Comparison of ENCODE assay signal across 18 cellular contexts in genomic region chr10:49834201-49834600, GRCh38.
DNase-seq lines count a peak whose midpoint lies in the region; ATAC-seq, FAIRE-seq and TF ChIP-seq lines count a peak whose summit lies in the region.
"Had no signal": no experiment of that assay in that cellular context is flagged by ENCODE, and none has a peak within 500 bp of the region (broad histone marks: within the 10 kb centered on the region; RNA-seq: fewer than 3 reads in every experiment).

No MANE protein-coding gene starts in this region.

- H3K9me3 Mint-ChIP-seq in activated T-helper 17 cell treated with anti-CD3 and anti-CD28 coated beads, Interleukin-2, amount 50 U/mL, for 72 hours, result no peaks in the 10 kb centered on the region
- no peaks in the 10 kb centered on the region for H3K9me3 Mint-ChIP-seq in nephron
- H3K9me3 Mint-ChIP-seq: CD8-positive, alpha-beta T cell; IgD-negative memory B cell had no signal

- TF ChIP-seq CTCF in nephron (IDR thresholded peaks at IDR 0.05; ENCODE audit: unreplicated experiment in 3 of 3), result no peak

- no peaks in the 10 kb centered on the region for H3K4me1 Mint-ChIP-seq in activated T-helper 17 cell treated with anti-CD3 and anti-CD28 coated beads, Interleukin-2, amount 50 U/mL, for 72 hours
- peaks cover 5% of the 10 kb centered on the region for H3K4me1 Mint-ChIP-seq in nephron
- H3K4me1 Mint-ChIP-seq: CD14-positive monocyte had no signal

- FAIRE-seq in GM19239 (lab: Jason Lieb, UNC), result peak; percentile 37
- FAIRE-seq: D721Med, G401.6, H54 had no signal

- ATAC-seq in HG02870 (IDR thresholded peaks at IDR 0.05; ENCODE audit: unreplicated experiment) (peak; percentile 46), GM19452 (IDR thresholded peaks at IDR 0.05; ENCODE audit: unreplicated experiment) (no peak), HG03025 (IDR thresholded peaks at IDR 0.05; ENCODE audit: low FRiP score, unreplicated experiment) (no peak)
- no peak for ATAC-seq in activated T-helper 17 cell treated with anti-CD3 and anti-CD28 coated beads, Interleukin-2, amount 50 U/mL, for 72 hours (replicated peaks)
- ATAC-seq: CD8-positive, alpha-beta T cell had no signal

- no peak overlapping the region for H3K4me3 Mint-ChIP-seq in activated T-helper 17 cell treated with anti-CD3 and anti-CD28 coated beads, Interleukin-2, amount 50 U/mL, for 72 hours
- no peak overlapping the region for H3K4me3 Mint-ChIP-seq in nephron
- H3K4me3 Mint-ChIP-seq: CD14-positive monocyte; CD8-positive, alpha-beta T cell; IgD-negative memory B cell had no signal

- peaks cover 82% of the 10 kb centered on the region for H3K36me3 Mint-ChIP-seq in activated T-helper 17 cell treated with anti-CD3 and anti-CD28 coated beads, Interleukin-2, amount 50 U/mL, for 72 hours (ENCODE audit: low read depth)
- H3K36me3 Mint-ChIP-seq in nephron (ENCODE audit: low read depth), result peaks cover 35% of the 10 kb centered on the region

- peak overlapping the region; percentile 25 for H3K27ac Mint-ChIP-seq in activated T-helper 17 cell treated with anti-CD3 and anti-CD28 coated beads, Interleukin-2, amount 50 U/mL, for 72 hours
- peak overlapping the region; percentile 28 to 91 (median 66) for H3K27ac Mint-ChIP-seq in nephron
- H3K27ac Mint-ChIP-seq: CD14-positive monocyte; CD8-positive, alpha-beta T cell; IgD-negative memory B cell had no signal

- no peak for DNase-seq in GM19239 (ENCODE audit: insufficient read length, low spot score)
- no peak for DNase-seq in activated CD4-positive, alpha-beta T cell treated with anti-CD3 and anti-CD28 coated beads, Interleukin-2, amount 50 U/mL, for 4 hours
- no peak for DNase-seq in HCEC 1CT
- DNase-seq: CD8-positive, alpha-beta T cell; COR-L47; DMS153; EL; KG1 had no signal

- H3K27me3 Mint-ChIP-seq in activated T-helper 17 cell treated with anti-CD3 and anti-CD28 coated beads, Interleukin-2, amount 50 U/mL, for 72 hours, result no peaks in the 10 kb centered on the region
- H3K27me3 Mint-ChIP-seq in nephron (ENCODE audit: low read depth), result no peaks in the 10 kb centered on the region
- H3K27me3 Mint-ChIP-seq: IgD-negative memory B cell had no signal
